1 cellular context compared by ENCODE assay signal in the genomic region with DNA sequence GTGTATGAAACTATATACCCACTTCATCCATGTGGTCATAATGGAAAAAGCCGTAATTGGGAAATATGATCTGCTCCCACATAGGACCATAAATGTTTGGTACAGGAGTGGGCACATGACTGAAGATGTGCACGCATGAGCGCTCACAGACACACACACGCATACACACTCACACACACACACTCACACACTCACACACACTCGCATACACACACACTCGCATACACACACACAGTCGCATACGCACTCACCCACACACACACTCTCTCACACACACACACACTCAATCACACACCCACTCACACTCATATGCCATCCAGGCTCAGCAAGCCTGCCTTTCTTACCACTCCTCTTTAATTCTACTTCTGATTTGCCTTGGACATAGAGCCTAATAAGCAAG.
TF ChIP-seq lines count a peak whose summit lies in the region.

No MANE protein-coding gene starts in this region.

TF ChIP-seq in GM23338, 12 proteins besides CTCF, POLR2A, EP300 and RAD21 (continued from another document):
- TF ChIP-seq, protein P1, sequence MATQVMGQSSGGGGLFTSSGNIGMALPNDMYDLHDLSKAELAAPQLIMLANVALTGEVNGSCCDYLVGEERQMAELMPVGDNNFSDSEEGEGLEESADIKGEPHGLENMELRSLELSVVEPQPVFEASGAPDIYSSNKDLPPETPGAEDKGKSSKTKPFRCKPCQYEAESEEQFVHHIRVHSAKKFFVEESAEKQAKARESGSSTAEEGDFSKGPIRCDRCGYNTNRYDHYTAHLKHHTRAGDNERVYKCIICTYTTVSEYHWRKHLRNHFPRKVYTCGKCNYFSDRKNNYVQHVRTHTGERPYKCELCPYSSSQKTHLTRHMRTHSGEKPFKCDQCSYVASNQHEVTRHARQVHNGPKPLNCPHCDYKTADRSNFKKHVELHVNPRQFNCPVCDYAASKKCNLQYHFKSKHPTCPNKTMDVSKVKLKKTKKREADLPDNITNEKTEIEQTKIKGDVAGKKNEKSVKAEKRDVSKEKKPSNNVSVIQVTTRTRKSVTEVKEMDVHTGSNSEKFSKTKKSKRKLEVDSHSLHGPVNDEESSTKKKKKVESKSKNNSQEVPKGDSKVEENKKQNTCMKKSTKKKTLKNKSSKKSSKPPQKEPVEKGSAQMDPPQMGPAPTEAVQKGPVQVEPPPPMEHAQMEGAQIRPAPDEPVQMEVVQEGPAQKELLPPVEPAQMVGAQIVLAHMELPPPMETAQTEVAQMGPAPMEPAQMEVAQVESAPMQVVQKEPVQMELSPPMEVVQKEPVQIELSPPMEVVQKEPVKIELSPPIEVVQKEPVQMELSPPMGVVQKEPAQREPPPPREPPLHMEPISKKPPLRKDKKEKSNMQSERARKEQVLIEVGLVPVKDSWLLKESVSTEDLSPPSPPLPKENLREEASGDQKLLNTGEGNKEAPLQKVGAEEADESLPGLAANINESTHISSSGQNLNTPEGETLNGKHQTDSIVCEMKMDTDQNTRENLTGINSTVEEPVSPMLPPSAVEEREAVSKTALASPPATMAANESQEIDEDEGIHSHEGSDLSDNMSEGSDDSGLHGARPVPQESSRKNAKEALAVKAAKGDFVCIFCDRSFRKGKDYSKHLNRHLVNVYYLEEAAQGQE (IDR thresholded peaks at IDR 0.05; ENCODE audit: unreplicated experiment) = no peak
- TF ChIP-seq POLR2AphosphoS5 (IDR thresholded peaks at IDR 0.05; ENCODE audit: low read depth) (no peak), STAT1 (IDR thresholded peaks at IDR 0.05; ENCODE audit: unreplicated experiment) (no peak), CREB1 (CRISPR knock-in tag; IDR thresholded peaks at IDR 0.05; ENCODE audit: low read depth) (no peak)
